In the genomic region with DNA sequence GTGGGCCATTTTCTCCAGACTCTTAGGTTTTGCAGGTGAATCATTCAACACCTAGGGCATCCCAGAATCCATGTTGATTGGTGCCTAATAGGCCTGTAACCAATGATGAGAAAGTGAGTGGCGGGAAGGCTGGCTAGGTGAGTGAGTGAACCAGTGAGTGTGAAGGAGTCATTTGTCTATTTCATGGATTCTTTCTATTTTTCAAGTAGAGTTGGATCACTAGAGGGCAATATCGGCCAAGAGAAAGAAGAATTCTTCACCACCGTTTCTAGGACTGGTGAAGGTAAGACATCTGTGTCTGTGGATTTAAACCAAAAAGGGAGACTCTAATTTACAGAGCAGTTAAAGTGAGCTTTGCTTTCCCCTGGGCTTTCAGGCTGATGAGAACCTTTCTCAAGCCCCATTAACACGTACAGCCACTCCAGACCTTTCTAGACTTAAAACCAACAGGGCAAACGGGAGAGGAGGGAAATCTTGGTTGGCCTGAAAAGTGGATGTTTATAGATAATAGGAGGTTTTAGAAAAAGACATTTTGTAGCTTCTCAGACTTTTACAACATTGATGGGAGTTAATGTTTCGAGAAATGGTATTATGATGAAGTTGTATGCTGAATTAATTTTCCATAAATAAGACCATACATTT, we compare ENCODE assay signal across 8 cellular contexts.
DNase-seq lines count a peak whose midpoint lies in the region; ATAC-seq and TF ChIP-seq lines count a peak whose summit lies in the region.

No MANE protein-coding gene starts in this region.

- H3K27ac ChIP-seq in Peyer's patch = no peak overlapping the region
- H3K27ac ChIP-seq in prostate gland = no peak overlapping the region

- H3K4me3 ChIP-seq in Peyer's patch (no peak overlapping the region), prostate gland (no peak overlapping the region)

- intact Hi-C loops in prostate gland (cut with DNase I) = loop anchor here (5.0 kb wide), 2 partner anchors 523 to 543 kb away; no protein-coding TSS in a partner anchor

- no peak overlapping the region for H3K27ac Mint-ChIP-seq in activated CD8-positive, alpha-beta memory T cell treated with anti-CD3 and anti-CD28 coated beads, Interleukin-2, amount 10 ng/mL, durations not matched to agents 7 days and 5 days

- no peaks in the 10 kb centered on the region for H3K36me3 Mint-ChIP-seq in activated CD8-positive, alpha-beta memory T cell treated with anti-CD3 and anti-CD28 coated beads, Interleukin-2, amount 10 ng/mL, durations not matched to agents 7 days and 5 days

- H3K27me3 ChIP-seq in Peyer's patch = no peaks in the 10 kb centered on the region
- H3K27me3 ChIP-seq in prostate gland (replicated peaks; ENCODE audit: insufficient read depth) = no peaks in the 10 kb centered on the region

- TF ChIP-seq CTCF in Peyer's patch (IDR thresholded peaks at IDR 0.05) = peak in 4 of 6 experiments; percentile 12 to 50 (median 39)
- peak in 3 of 4 experiments; percentile 60 to 66 (median 62) for TF ChIP-seq CTCF in prostate gland (IDR thresholded peaks at IDR 0.05)

- H3K9me3 Mint-ChIP-seq in activated CD8-positive, alpha-beta memory T cell treated with anti-CD3 and anti-CD28 coated beads, Interleukin-2, amount 10 ng/mL, durations not matched to agents 7 days and 5 days (ENCODE audit: low read depth) = no peaks in the 10 kb centered on the region

- no peak for DNase-seq in activated CD8-positive, alpha-beta memory T cell treated with anti-CD3 and anti-CD28 coated beads, Interleukin-2, amount 10 ng/mL, durations not matched to agents 7 days and 5 days
- DNase-seq in activated CD8-positive, alpha-beta memory T cell treated with anti-CD3 and anti-CD28 coated beads for 24 hours = no peak
- no peak for DNase-seq in Peyer's patch
- DNase-seq in fibroblast of gingiva (ENCODE audit: low read depth) = peak; percentile 51
- DNase-seq in prostate gland (ENCODE audit: low spot score) = peak; percentile 28

- H3K4me1 ChIP-seq in Peyer's patch (no peaks in the 10 kb centered on the region), prostate gland (replicated peaks) (no peaks in the 10 kb centered on the region)

- peak; percentile 12 for ATAC-seq in activated CD8-positive, alpha-beta memory T cell treated with anti-CD3 and anti-CD28 coated beads, Interleukin-2, amount 10 ng/mL, durations not matched to agents 7 days and 5 days
- ATAC-seq in HG03520 (IDR thresholded peaks at IDR 0.05; ENCODE audit: unreplicated experiment) (peak; percentile 52), HG02870 (IDR thresholded peaks at IDR 0.05; ENCODE audit: unreplicated experiment) (no peak), HG03460 (IDR thresholded peaks at IDR 0.05; ENCODE audit: unreplicated experiment) (no peak)

- 37% methylated on average over 6 of the region's 6 CpGs for WGBS in prostate gland

- H3K9me3 ChIP-seq in Peyer's patch (no peaks in the 10 kb centered on the region), prostate gland (no peaks in the 10 kb centered on the region)

- no peaks in the 10 kb centered on the region for H3K4me1 Mint-ChIP-seq in activated CD8-positive, alpha-beta memory T cell treated with anti-CD3 and anti-CD28 coated beads, Interleukin-2, amount 10 ng/mL, durations not matched to agents 7 days and 5 days

- no peaks in the 10 kb centered on the region for H3K36me3 ChIP-seq in Peyer's patch
- H3K36me3 ChIP-seq in prostate gland = no peaks in the 10 kb centered on the region

- H3K4me3 Mint-ChIP-seq in activated CD8-positive, alpha-beta memory T cell treated with anti-CD3 and anti-CD28 coated beads, Interleukin-2, amount 10 ng/mL, durations not matched to agents 7 days and 5 days = no peak overlapping the region

- CTCF ChIA-PET in activated CD8-positive, alpha-beta memory T cell treated with anti-CD3 and anti-CD28 coated beads, Interleukin-2, amount 10 ng/mL, durations not matched to agents 7 days and 5 days (lab: Charles Lee) = interaction anchor here (1.8 to 2.3 kb wide), 2 partner anchors 9 to 542 kb away, joined by 4 to 11 read pairs; no protein-coding TSS in a partner anchor

- peaks cover 58% of the 10 kb centered on the region for H3K27me3 Mint-ChIP-seq in activated CD8-positive, alpha-beta memory T cell treated with anti-CD3 and anti-CD28 coated beads, Interleukin-2, amount 10 ng/mL, durations not matched to agents 7 days and 5 days

- no peak for TF ChIP-seq POLR2A in Peyer's patch (IDR thresholded peaks at IDR 0.05)
- no peak for TF ChIP-seq POLR2A in prostate gland (IDR thresholded peaks at IDR 0.05)

Comparison
In these comparisons a context has a peak if more than half of its experiments do, and no peak if none do; other contexts are left out.
1. ATAC-seq: peak in activated CD8-positive, alpha-beta memory T cell treated with anti-CD3 and anti-CD28 coated beads, Interleukin-2, amount 10 ng/mL, durations not matched to agents 7 days and 5 days (single experiment) and HG03520 (single experiment); none in HG02870 (single experiment) and HG03460 (single experiment).
2. DNase-seq: peak in fibroblast of gingiva (single experiment) and prostate gland (single experiment); none in activated CD8-positive, alpha-beta memory T cell treated with anti-CD3 and anti-CD28 coated beads, Interleukin-2, amount 10 ng/mL, durations not matched to agents 7 days and 5 days (single experiment), activated CD8-positive, alpha-beta memory T cell treated with anti-CD3 and anti-CD28 coated beads for 24 hours (single experiment) and Peyer's patch (0 of 3).